In the genomic region with DNA sequence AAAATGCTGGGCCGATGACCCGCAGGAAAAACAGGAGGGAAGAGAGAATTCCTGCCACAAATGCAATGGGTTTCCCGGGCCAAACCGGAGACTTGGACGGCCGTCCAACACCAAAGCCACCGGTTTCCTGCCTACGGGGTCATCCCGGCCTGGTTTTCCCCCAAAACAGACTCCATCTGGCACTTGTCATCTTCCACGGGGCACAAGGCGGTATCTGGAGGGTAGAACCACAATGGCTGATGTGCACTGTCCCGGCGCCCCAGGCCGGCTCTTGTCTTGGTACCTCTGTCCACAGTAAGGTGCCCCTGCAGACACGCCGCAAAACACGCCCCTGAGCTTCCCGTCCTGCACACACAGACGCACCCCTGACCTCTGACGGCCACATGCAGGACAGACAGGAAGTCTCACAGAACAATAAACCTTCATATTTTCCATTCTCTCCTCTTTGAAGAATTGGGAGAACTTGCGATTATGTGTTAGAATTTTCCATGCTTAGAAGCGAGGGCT, we compare ENCODE assay signal across 15 cellular contexts.
"Had no signal": no experiment of that assay in that cellular context is flagged by ENCODE, and none has a peak within 500 bp of the region (broad histone marks: within the 10 kb centered on the region; RNA-seq: fewer than 3 reads in every experiment).

No MANE protein-coding gene starts in this region.

- H3K4me1 ChIP-seq: parathyroid adenoma had no signal

- H3K27me3 ChIP-seq: cardiac muscle cell, SJSA1 had no signal

- ATAC-seq: activated CD4-positive, alpha-beta T cell treated with anti-CD3 and anti-CD28 coated beads for 36 hours; activated CD8-positive, alpha-beta T cell treated with anti-CD3 and anti-CD28 coated beads for 36 hours had no signal

- H3K9me3 ChIP-seq: SJSA1 had no signal

- H3K4me3 Mint-ChIP-seq: activated CD4-positive, alpha-beta T cell treated with anti-CD3 and anti-CD28 coated beads for 36 hours; activated CD8-positive, alpha-beta T cell treated with anti-CD3 and anti-CD28 coated beads for 36 hours had no signal

- H3K4me1 Mint-ChIP-seq: activated CD4-positive, alpha-beta T cell treated with anti-CD3 and anti-CD28 coated beads for 36 hours had no signal

- H3K27ac ChIP-seq: cardiac muscle cell, coronary artery, epithelial cell of prostate, parathyroid adenoma, SJSA1, VCaP had no signal

- H3K9ac ChIP-seq: parathyroid adenoma had no signal

- H3K27ac Mint-ChIP-seq: activated CD4-positive, alpha-beta T cell treated with anti-CD3 and anti-CD28 coated beads for 36 hours; activated CD8-positive, alpha-beta T cell treated with anti-CD3 and anti-CD28 coated beads for 36 hours had no signal

- H2AFZ ChIP-seq: parathyroid adenoma had no signal

- H3K79me2 ChIP-seq: parathyroid adenoma had no signal

- DNase-seq: activated CD4-positive, alpha-beta T cell treated with anti-CD3 and anti-CD28 coated beads for 36 hours; activated CD8-positive, alpha-beta memory T cell treated with anti-CD3 and anti-CD28 coated beads, Interleukin-2, amount 50 U/mL, for 48 hours; activated CD8-positive, alpha-beta T cell treated with anti-CD3 and anti-CD28 coated beads for 36 hours; activated naive CD4-positive, alpha-beta T cell; effector memory CD4-positive, alpha-beta T cell; hippocampal formation; mesendoderm; retina had no signal

- H3K9me3 Mint-ChIP-seq: activated CD8-positive, alpha-beta T cell treated with anti-CD3 and anti-CD28 coated beads for 36 hours had no signal

- H3K27me3 Mint-ChIP-seq: activated CD4-positive, alpha-beta T cell treated with anti-CD3 and anti-CD28 coated beads for 36 hours; activated CD8-positive, alpha-beta T cell treated with anti-CD3 and anti-CD28 coated beads for 36 hours had no signal

- H3K36me3 ChIP-seq: cardiac muscle cell, SJSA1 had no signal

- H3K4me3 ChIP-seq: cardiac muscle cell, coronary artery, SJSA1, skin epidermis had no signal
